Comparison of ENCODE assay signal across 11 cellular contexts in the genomic region with DNA sequence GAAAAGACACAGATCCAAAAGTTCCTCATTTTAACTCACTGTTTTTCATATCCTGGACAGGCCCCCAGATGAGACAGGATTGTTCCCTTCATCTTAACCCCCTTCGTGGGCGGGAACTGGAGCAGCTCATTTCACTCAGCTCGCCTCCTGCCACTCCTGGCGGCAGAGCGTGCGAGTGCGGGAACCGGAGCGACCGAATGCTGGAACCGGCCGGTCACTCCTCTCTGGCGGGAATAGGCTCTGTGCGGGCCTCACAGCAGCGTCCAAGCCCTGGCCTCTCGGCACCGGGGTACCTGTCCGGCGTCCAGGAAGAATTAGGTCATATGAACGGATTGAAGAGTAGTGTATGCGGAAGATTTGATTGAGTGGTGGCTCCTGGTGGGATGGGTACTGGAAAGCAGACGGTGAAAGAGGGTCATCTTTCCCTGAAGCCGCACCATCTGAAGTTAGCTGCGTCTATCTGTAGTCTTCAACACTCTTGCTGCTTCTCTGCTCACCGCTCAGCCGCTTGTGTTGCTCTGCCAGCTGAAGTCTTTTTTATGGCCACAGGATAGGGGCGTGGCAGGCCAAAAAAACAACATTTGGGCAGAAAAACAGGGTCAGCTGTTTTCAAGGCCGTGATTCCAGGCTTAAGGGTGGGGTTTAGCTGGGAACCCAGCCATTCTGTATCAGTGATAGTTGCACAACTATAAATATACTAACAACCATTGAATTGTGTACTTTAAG. TPM values are rescaled to one million over a fixed set of nuclear protein-coding genes. Genes with fewer than 3 reads are reported as not detected.
DNase-seq lines count a peak whose midpoint lies in the region; ATAC-seq lines count a peak whose summit lies in the region.
"Had no signal": no experiment of that assay in that cellular context is flagged by ENCODE, and none has a peak within 500 bp of the region (broad histone marks: within the 10 kb centered on the region; RNA-seq: fewer than 3 reads in every experiment).

No MANE protein-coding gene starts in this region.

- peak overlapping the region in 5 of 21 experiments; percentile 40 to 67 (median 55) for H3K27ac ChIP-seq in skin epidermis

- ATAC-seq in left lobe of liver = peak; percentile 62
- ATAC-seq in GM21390 (IDR thresholded peaks at IDR 0.05; ENCODE audit: unreplicated experiment) = no peak
- ATAC-seq: activated CD8-positive, alpha-beta memory T cell treated with anti-CD3 and anti-CD28 coated beads, Interleukin-2, amount 10 ng/mL, durations not matched to agents 7 days and 5 days; esophagus mucosa had no signal

- H3K27me3 ChIP-seq in H7 (ENCODE audit: control insufficient read depth, insufficient read depth, low read length) = no peaks in the 10 kb centered on the region

- DNase-seq in H7 (peak; percentile 58), dermis microvascular lymphatic vessel endothelial cell (ENCODE audit: low read depth in 2 of 2) (peak; percentile 2 to 7), left lobe of liver (ENCODE audit: low spot score) (no peak), NCI-H69 (lab: John Stamatoyannopoulos, UW) (no peak), hippocampal formation (lab: John Stamatoyannopoulos, UW) (no peak)
- DNase-seq in activated effector memory CD4-positive, alpha-beta T cell treated with anti-CD3 and anti-CD28 coated beads, Interleukin-2, amount 50 U/mL, for 16 hours = no peak
- DNase-seq: activated CD8-positive, alpha-beta memory T cell treated with anti-CD3 and anti-CD28 coated beads, Interleukin-2, amount 10 ng/mL, durations not matched to agents 7 days and 5 days; KG1 had no signal

- H3K36me3 ChIP-seq in H7 (replicated peaks; ENCODE audit: control insufficient read depth, insufficient read depth, low read length) = no peaks in the 10 kb centered on the region

- H3K4me3 ChIP-seq in H7 (ENCODE audit: insufficient read depth, low read depth, low read length) (no peak overlapping the region; the same call in 1 of the 2 replicates), skin epidermis (peak overlapping the region in 4 of 7 experiments; percentile 2 to 35 (median 12))

RNA-seq across cellular contexts. Expression of a gene that starts 42.3 kb away (rescaled TPM):
- 151 and 201 TPM in 2 replicates for total RNA-seq in H7 (2014; rRNA removed; shearing (Covaris generic))
- 126 and 139 TPM in 2 replicates for total RNA-seq in dermis microvascular lymphatic vessel endothelial cell
- 40.6 TPM for total RNA-seq in left lobe of liver

Comparison
In these comparisons a context has a peak if more than half of its experiments do, and no peak if none do; other contexts are left out.
1. DNase-seq: peak in H7 (single experiment) and dermis microvascular lymphatic vessel endothelial cell (2 of 2); none in left lobe of liver (single experiment), NCI-H69 (single experiment), activated effector memory CD4-positive, alpha-beta T cell treated with anti-CD3 and anti-CD28 coated beads, Interleukin-2, amount 50 U/mL, for 16 hours (single experiment) and hippocampal formation (0 of 2).